Comparison of ENCODE assay signal across 1 cellular context in genomic region chr3:28241221-28242160, GRCh38.
TF ChIP-seq lines count a peak whose summit lies in the region.

A gene with protein sequence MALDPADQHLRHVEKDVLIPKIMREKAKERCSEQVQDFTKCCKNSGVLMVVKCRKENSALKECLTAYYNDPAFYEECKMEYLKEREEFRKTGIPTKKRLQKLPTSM (plus strand): TSS chr3:28241619. CDS start chr3:28241794, 175 bp downstream.

TF ChIP-seq in GM12878, 131 proteins besides CTCF, POLR2A, EP300 and RAD21 (continued from another document and continues in another):
- TF ChIP-seq, protein P1, sequence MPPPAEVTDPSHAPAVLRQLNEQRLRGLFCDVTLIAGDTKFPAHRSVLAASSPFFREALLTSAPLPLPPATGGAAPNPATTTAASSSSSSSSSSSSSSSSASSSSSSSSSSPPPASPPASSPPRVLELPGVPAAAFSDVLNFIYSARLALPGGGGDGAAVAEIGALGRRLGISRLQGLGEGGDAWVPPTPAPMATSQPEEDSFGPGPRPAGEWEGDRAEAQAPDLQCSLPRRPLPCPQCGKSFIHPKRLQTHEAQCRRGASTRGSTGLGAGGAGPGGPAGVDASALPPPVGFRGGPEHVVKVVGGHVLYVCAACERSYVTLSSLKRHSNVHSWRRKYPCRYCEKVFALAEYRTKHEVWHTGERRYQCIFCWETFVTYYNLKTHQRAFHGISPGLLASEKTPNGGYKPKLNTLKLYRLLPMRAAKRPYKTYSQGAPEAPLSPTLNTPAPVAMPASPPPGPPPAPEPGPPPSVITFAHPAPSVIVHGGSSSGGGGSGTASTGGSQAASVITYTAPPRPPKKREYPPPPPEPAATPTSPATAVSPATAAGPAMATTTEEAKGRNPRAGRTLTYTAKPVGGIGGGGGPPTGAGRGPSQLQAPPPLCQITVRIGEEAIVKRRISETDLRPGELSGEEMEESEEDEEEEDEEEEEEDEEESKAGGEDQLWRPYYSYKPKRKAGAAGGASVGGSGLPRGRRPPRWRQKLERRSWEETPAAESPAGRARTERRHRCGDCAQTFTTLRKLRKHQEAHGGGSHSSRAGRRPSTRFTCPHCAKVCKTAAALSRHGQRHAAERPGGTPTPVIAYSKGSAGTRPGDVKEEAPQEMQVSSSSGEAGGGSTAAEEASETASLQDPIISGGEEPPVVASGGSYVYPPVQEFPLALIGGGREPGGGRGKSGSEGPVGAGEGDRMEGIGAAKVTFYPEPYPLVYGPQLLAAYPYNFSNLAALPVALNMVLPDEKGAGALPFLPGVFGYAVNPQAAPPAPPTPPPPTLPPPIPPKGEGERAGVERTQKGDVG (CRISPR knock-in tag; IDR thresholded peaks at IDR 0.05) = no peak
- TF ChIP-seq ZZZ3 (IDR thresholded peaks at IDR 0.05; ENCODE audit: control insufficient read depth, insufficient read length, low read depth) (no peak), IRF3 (IDR thresholded peaks at IDR 0.05) (no peak), CEBPB (IDR thresholded peaks at IDR 0.05; ENCODE audit: borderline replicate concordance in 1 of 2, low read depth in 2 of 2, low read length in 2 of 2) (no peak), IKZF2 (IDR thresholded peaks at IDR 0.05) (peak; percentile 85 to 86), BMI1 (IDR thresholded peaks at IDR 0.05; ENCODE audit: borderline replicate concordance) (no peak; the same call in 1 of the 2 replicates), IKZF1 (conservative IDR thresholded peaks at IDR 0.05) (peak; percentile 97), CHD4 (IDR thresholded peaks at IDR 0.05) (no peak), CHD2 (IDR thresholded peaks at IDR 0.05; ENCODE audit: borderline replicate concordance, low read depth, low read length) (peak; percentile 64), ELK1 (IDR thresholded peaks at IDR 0.05; ENCODE audit: low read depth, low read length) (peak; percentile 78), SIX5 (IDR thresholded peaks at IDR 0.05; ENCODE audit: low read depth, low read length, severe bottlenecking) (no peak), NFIC (IDR thresholded peaks at IDR 0.05; ENCODE audit: low read depth, low read length) (no peak), FOXK2 (IDR thresholded peaks at IDR 0.05) (no peak), PKNOX1 (IDR thresholded peaks at IDR 0.05) (no peak), STAT3 (IDR thresholded peaks at IDR 0.05; ENCODE audit: low read depth, low read length) (no peak), YBX1 (IDR thresholded peaks at IDR 0.05) (no peak), ZNF24 (IDR thresholded peaks at IDR 0.05) (peak; percentile 94), CBX5 (IDR thresholded peaks at IDR 0.05; ENCODE audit: low read depth) (peak; percentile 74; the same call in 1 of the 2 replicates), STAT1 (conservative IDR thresholded peaks at IDR 0.05) (0 out of 2 replicates have a peak, but pooled peaks have one; percentile 16), IRF5 (IDR thresholded peaks at IDR 0.05; ENCODE audit: borderline replicate concordance) (no peak), DPF2 (IDR thresholded peaks at IDR 0.05) (peak; percentile 87), HDGF (IDR thresholded peaks at IDR 0.05) (peak; percentile 96), ATF7 (IDR thresholded peaks at IDR 0.05; ENCODE audit: low read depth) (0 out of 2 replicates have a peak, but pooled peaks have one; percentile 11), HSF1 (IDR thresholded peaks at IDR 0.05; ENCODE audit: low read depth, low read length) (no peak), GABPA (IDR thresholded peaks at IDR 0.05; ENCODE audit: low read depth) (0 out of 2 replicates have a peak, but pooled peaks have one; percentile 50), ZBTB33 (IDR thresholded peaks at IDR 0.05) (no peak), HCFC1 (IDR thresholded peaks at IDR 0.05; ENCODE audit: low read length) (no peak; the same call in 1 of the 2 replicates), ATF3 (IDR thresholded peaks at IDR 0.05; ENCODE audit: borderline replicate concordance, extremely low read depth, low read depth, low read length) (no peak), TCF12 (IDR thresholded peaks at IDR 0.05; ENCODE audit: low read depth, low read length) (no peak), MEF2B (IDR thresholded peaks at IDR 0.05; ENCODE audit: partially characterized antibody, poor library complexity, severe bottlenecking) (peak; percentile 48), KLF5 (IDR thresholded peaks at IDR 0.05; ENCODE audit: partially characterized antibody) (peak; percentile 57), ZNF274 (IDR thresholded peaks at IDR 0.05; ENCODE audit: insufficient read depth, insufficient read length) (no peak), POLR2AphosphoS2 (IDR thresholded peaks at IDR 0.05; ENCODE audit: low read depth, low read length) (peak; percentile 91), JUND (IDR thresholded peaks at IDR 0.05; ENCODE audit: low read depth, low read length) (peak; percentile 9; the same call in 1 of the 2 replicates), E2F8 (IDR thresholded peaks at IDR 0.05; ENCODE audit: low read depth, partially characterized antibody) (no peak), NFXL1 (IDR thresholded peaks at IDR 0.05; ENCODE audit: borderline replicate concordance) (no peak), RUNX3 (IDR thresholded peaks at IDR 0.05; ENCODE audit: low read length) (peak; percentile 52), PAX5 (IDR thresholded peaks at IDR 0.05; ENCODE audit: borderline replicate concordance, low read depth, low read length) (0 out of 2 replicates have a peak, but pooled peaks have one; percentile 36)
- TF ChIP-seq, protein P2, sequence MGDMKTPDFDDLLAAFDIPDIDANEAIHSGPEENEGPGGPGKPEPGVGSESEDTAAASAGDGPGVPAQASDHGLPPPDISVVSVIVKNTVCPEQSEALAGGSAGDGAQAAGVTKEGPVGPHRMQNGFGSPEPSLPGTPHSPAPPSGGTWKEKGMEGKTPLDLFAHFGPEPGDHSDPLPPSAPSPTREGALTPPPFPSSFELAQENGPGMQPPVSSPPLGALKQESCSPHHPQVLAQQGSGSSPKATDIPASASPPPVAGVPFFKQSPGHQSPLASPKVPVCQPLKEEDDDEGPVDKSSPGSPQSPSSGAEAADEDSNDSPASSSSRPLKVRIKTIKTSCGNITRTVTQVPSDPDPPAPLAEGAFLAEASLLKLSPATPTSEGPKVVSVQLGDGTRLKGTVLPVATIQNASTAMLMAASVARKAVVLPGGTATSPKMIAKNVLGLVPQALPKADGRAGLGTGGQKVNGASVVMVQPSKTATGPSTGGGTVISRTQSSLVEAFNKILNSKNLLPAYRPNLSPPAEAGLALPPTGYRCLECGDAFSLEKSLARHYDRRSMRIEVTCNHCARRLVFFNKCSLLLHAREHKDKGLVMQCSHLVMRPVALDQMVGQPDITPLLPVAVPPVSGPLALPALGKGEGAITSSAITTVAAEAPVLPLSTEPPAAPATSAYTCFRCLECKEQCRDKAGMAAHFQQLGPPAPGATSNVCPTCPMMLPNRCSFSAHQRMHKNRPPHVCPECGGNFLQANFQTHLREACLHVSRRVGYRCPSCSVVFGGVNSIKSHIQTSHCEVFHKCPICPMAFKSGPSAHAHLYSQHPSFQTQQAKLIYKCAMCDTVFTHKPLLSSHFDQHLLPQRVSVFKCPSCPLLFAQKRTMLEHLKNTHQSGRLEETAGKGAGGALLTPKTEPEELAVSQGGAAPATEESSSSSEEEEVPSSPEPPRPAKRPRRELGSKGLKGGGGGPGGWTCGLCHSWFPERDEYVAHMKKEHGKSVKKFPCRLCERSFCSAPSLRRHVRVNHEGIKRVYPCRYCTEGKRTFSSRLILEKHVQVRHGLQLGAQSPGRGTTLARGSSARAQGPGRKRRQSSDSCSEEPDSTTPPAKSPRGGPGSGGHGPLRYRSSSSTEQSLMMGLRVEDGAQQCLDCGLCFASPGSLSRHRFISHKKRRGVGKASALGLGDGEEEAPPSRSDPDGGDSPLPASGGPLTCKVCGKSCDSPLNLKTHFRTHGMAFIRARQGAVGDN (IDR thresholded peaks at IDR 0.05) = peak; percentile 52; the same call in 1 of the 2 replicates
- TF ChIP-seq, protein P3, sequence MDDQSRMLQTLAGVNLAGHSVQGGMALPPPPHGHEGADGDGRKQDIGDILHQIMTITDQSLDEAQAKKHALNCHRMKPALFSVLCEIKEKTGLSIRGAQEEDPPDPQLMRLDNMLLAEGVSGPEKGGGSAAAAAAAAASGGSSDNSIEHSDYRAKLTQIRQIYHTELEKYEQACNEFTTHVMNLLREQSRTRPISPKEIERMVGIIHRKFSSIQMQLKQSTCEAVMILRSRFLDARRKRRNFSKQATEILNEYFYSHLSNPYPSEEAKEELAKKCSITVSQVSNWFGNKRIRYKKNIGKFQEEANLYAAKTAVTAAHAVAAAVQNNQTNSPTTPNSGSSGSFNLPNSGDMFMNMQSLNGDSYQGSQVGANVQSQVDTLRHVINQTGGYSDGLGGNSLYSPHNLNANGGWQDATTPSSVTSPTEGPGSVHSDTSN (IDR thresholded peaks at IDR 0.05; ENCODE audit: insufficient replicate concordance, low read depth, low read length) = no peak
